Comparison of ENCODE assay signal across 26 cellular contexts in genomic region chr19:42406111-42406510, GRCh38. TPM values are rescaled to one million over a fixed set of nuclear protein-coding genes. Genes with fewer than 3 reads are reported as not detected.
DNase-seq lines count a peak whose midpoint lies in the region; TF ChIP-seq lines count a peak whose summit lies in the region.
"Had no signal": no experiment of that assay in that cellular context is flagged by ENCODE, and none has a peak within 500 bp of the region (broad histone marks: within the 10 kb centered on the region; RNA-seq: fewer than 3 reads in every experiment).

No MANE protein-coding gene starts in this region.

- peaks cover 18% of the 10 kb centered on the region for H3K4me1 Mint-ChIP-seq in neural crest cell

- CTCF ChIA-PET in GM10248 (lab: Yijun Ruan, JAX): interaction anchor here (1.2 to 1.7 kb wide), 5 partner anchors 8 to 28 kb away, joined by 3 to 11 read pairs (median 3); no protein-coding TSS in a partner anchor

- H3K9ac ChIP-seq in adipocyte (ENCODE audit: low read length): peak overlapping the region; percentile 26

- H3K9me3 ChIP-seq in adipocyte (ENCODE audit: control insufficient read depth, low read length): no peaks in the 10 kb centered on the region

- H3K27me3 ChIP-seq in H7 (ENCODE audit: control insufficient read depth, insufficient read depth, low read length): peaks cover 10% of the 10 kb centered on the region
- no peaks in the 10 kb centered on the region for H3K27me3 ChIP-seq in adipocyte (replicated peaks; ENCODE audit: control insufficient read depth, insufficient read depth, low read length)

- H3K4me3 ChIP-seq in H7 (ENCODE audit: insufficient read depth, low read depth, low read length) (no peak overlapping the region), adipocyte (ENCODE audit: low read length) (no peak overlapping the region)

- no peak for TF ChIP-seq CTCF in neural crest cell (conservative IDR thresholded peaks at IDR 0.05)
- TF ChIP-seq CTCF in GM10248 (IDR thresholded peaks at IDR 0.05; ENCODE audit: control extremely low read depth, extremely low read depth, low read depth, missing control alignments): no peak

- peaks cover 3% of the 10 kb centered on the region for H3K27me3 Mint-ChIP-seq in neural crest cell (ENCODE audit: low read depth)
- H3K27me3 Mint-ChIP-seq: CD4-positive, alpha-beta memory T cell had no signal

- peak overlapping the region; percentile 23 for H3K4me3 Mint-ChIP-seq in neural crest cell
- H3K4me3 Mint-ChIP-seq: CD4-positive, alpha-beta memory T cell had no signal

- DNase-seq in H7 (peak; percentile 51), adipocyte (ENCODE audit: low read depth) (no peak), neural crest cell (ENCODE audit: low read depth, low spot score) (no peak), substantia nigra (lab: John Stamatoyannopoulos, UW) (no peak), GM10248 (ENCODE audit: extremely low spot score) (no peak), occipital lobe (lab: John Stamatoyannopoulos, UW) (no peak), NCI-H524 (lab: John Stamatoyannopoulos, UW) (no peak)
- DNase-seq: AML-193; C1 segment of cervical spinal cord; COR-L47; DMS53; GOT3; HCEC 1CT; Kasumi-1; NCI-H1092 treated with DMSO at 0.1 percent for 48 hours; NCI-H1436; NCI-H1930; NCI-H2107; NCI-H446; NCI-H526; NCI-H82; NK-92 treated with Interleukin-12 subunit alpha and Interleukin-12 subunit beta, amount 100 ng/mL, for 24 hours; RPMI8226; SHP77 had no signal

- no peaks in the 10 kb centered on the region for H3K9me3 Mint-ChIP-seq in neural crest cell
- H3K9me3 Mint-ChIP-seq: CD4-positive, alpha-beta memory T cell had no signal

- H3K4me1 ChIP-seq in adipocyte (ENCODE audit: control insufficient read depth, insufficient read depth, low read length): peaks cover 14% of the 10 kb centered on the region

- H3K36me3 ChIP-seq in H7 (replicated peaks; ENCODE audit: control insufficient read depth, insufficient read depth, low read length) (peaks cover 1% of the 10 kb centered on the region), adipocyte (ENCODE audit: control insufficient read depth, insufficient read depth, low read length, severe bottlenecking) (peaks cover 74% of the 10 kb centered on the region)

- peak overlapping the region; percentile 22 for H3K27ac ChIP-seq in substantia nigra (ENCODE audit: low read depth, low read length, poor library complexity, severe bottlenecking)

- POLR2A ChIA-PET in GM10248 (lab: Yijun Ruan, JAX): interaction anchor here (1.3 kb wide), 1 partner anchor 17 kb away, joined by 3 read pairs; no protein-coding TSS in a partner anchor

- peaks cover 4% of the 10 kb centered on the region for H3K36me3 Mint-ChIP-seq in neural crest cell (ENCODE audit: low read depth)

- H3K27ac Mint-ChIP-seq in neural crest cell (ENCODE audit: unreplicated experiment): no peak overlapping the region

RNA-seq across cellular contexts. Expression of gene CNFN, which starts 16.0 kb away (rescaled TPM):
- total RNA-seq in H7 (2014; rRNA removed; shearing (Covaris generic)): 7.8 and 11.5 TPM in 2 replicates
- 2.2 and 3.6 TPM in 2 replicates for total RNA-seq in neural crest cell
- total RNA-seq in occipital lobe: not detected
- total RNA-seq: CD4-positive, alpha-beta memory T cell had no signal

RNA-seq across cellular contexts. Expression of gene LIPE, which starts 21.1 kb away (rescaled TPM):
- total RNA-seq in H7 (2014; rRNA removed; shearing (Covaris generic)): 7.5 and 8.2 TPM in 2 replicates
- total RNA-seq in neural crest cell: 24.5 and 29.1 TPM in 2 replicates
- 9.2 TPM for total RNA-seq in occipital lobe

RNA-seq across cellular contexts. Expression of gene CXCL17, which starts 36.6 kb away (rescaled TPM):
- not detected in 2 replicates for total RNA-seq in H7 (2014; rRNA removed; shearing (Covaris generic))
- total RNA-seq in neural crest cell: not detected in 2 replicates
- total RNA-seq in occipital lobe: 0.31 TPM
- total RNA-seq: CD4-positive, alpha-beta memory T cell; M059J had no signal
